In genomic region chr16:57007530-57007929, GRCh38 we compare ENCODE assay signal across 1 cellular context.
TF ChIP-seq lines count a peak whose summit lies in the region.

No MANE protein-coding gene starts in this region.

TF ChIP-seq in HEK293T, 16 proteins besides CTCF, POLR2A, EP300 and RAD21 (continued from another document):
- no peak for TF ChIP-seq ZNF384 (IDR thresholded peaks at IDR 0.05)
- TF ChIP-seq L3MBTL2 (conservative IDR thresholded peaks at IDR 0.05): no peak
TF ChIP-seq in HEK293T: peak in this region for 0.
